In the genomic region with DNA sequence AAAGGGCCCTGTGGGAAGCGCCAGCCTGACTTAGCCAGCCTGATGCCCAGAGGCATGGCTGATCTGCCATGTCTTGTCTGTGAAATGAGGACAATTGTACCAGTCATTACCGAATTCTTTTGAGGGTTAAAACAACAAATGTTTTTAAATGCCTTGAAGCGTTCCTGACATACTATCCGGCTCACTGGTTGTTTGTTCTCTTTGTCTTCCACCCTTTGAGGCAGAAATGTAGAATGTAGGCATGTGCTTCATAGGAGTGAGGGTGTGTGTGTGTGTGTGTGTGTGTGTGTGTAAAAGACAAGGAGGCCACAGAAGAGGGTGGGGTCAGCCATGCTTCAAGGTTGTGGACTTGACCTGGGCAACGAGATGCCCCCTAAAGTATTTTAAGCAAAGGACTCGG, we compare ENCODE assay signal across 22 cellular contexts. TPM values are rescaled to one million over a fixed set of nuclear protein-coding genes. Genes with fewer than 3 reads are reported as not detected.
"Had no signal": no experiment of that assay in that cellular context is flagged by ENCODE, and none has a peak within 500 bp of the region (broad histone marks: within the 10 kb centered on the region; RNA-seq: fewer than 3 reads in every experiment).

No MANE protein-coding gene starts in this region.

- H3K36me3 ChIP-seq: colonic mucosa had no signal

- H3K4me1 ChIP-seq: colonic mucosa had no signal

- H3K4me3 ChIP-seq: colonic mucosa, lung, skin epidermis, tibial artery had no signal

- H3K27ac ChIP-seq: colonic mucosa, tibial artery had no signal

- DNase-seq: activated CD4-positive, alpha-beta T cell treated with anti-CD3 and anti-CD28 coated beads for 48 hours; activated CD8-positive, alpha-beta memory T cell treated with anti-CD3 and anti-CD28 coated beads, Interleukin-2, amount 50 U/mL, for 48 hours; activated CD8-positive, alpha-beta T cell treated with anti-CD3 and anti-CD28 coated beads, Interleukin-2, amount 10 ng/mL, durations not matched to agents 7 days and 5 days; activated naive CD4-positive, alpha-beta T cell; aorta; colonic mucosa; effector memory CD4-positive, alpha-beta T cell; glutamatergic neuron; left cardiac atrium; nephron progenitor cell; SIG-M5; stimulated activated CD4-positive, alpha-beta T cell treated with anti-CD3 and anti-CD28 coated beads, Interleukin-4, amount 100 ng/mL, for 4 hours; stimulated activated naive CD8-positive, alpha-beta T cell treated with anti-CD3 and anti-CD28 coated beads, Interleukin-15, amount 100 ng/mL, for 72 hours; SW 1271; T-helper 9 cell; tibial artery had no signal

- H3K9me3 ChIP-seq: colonic mucosa, tibial artery had no signal

- H3K27me3 ChIP-seq: colonic mucosa, tibial artery had no signal

RNA-seq across cellular contexts. Expression of a gene that starts 52.5 kb away (rescaled TPM):
- total RNA-seq: activated CD8-positive, alpha-beta T cell treated with anti-CD3 and anti-CD28 coated beads, Interleukin-2, amount 10 ng/mL, durations not matched to agents 7 days and 5 days; aorta; cardiac septum; colonic mucosa; left cardiac atrium; lung; mucosa of gallbladder; osteocyte had no signal
- polyA plus RNA-seq: esophagus, lung had no signal
